In genomic region chr4:99210789-99211188, GRCh38 we compare ENCODE assay signal across 10 cellular contexts. TPM values are rescaled to one million over a fixed set of nuclear protein-coding genes. Genes with fewer than 3 reads are reported as not detected.
"Had no signal": no experiment of that assay in that cellular context is flagged by ENCODE, and none has a peak within 500 bp of the region (broad histone marks: within the 10 kb centered on the region; RNA-seq: fewer than 3 reads in every experiment).

No MANE protein-coding gene starts in this region.

- H2AFZ ChIP-seq: GM23248 had no signal

- H3K27ac ChIP-seq: GM23248 had no signal

- ATAC-seq: HCT116, K562 had no signal

- H3K9me3 ChIP-seq: HAP-1 had no signal

- FAIRE-seq: HTR-8/SVneo, K562 had no signal

- DNase-seq: GM23248, GOT3, H7, HFFc6, KG1 had no signal

- H3K9ac ChIP-seq: GM23248 had no signal

- H3K36me3 ChIP-seq: HAP-1 had no signal

- H3K4me3 ChIP-seq: GM23248, HAP-1, K562 had no signal

RNA-seq across cellular contexts. Expression of gene ADH6, which starts 8.3 kb away (rescaled TPM):
- total RNA-seq: GM23248, H4, H7, HFFc6, K562 had no signal
- polyA plus RNA-seq: GM23248 had no signal
